ENCODE assay signal across 38 cellular contexts in genomic region chr10:122588381-122588780, GRCh38. TPM values are rescaled to one million over a fixed set of nuclear protein-coding genes. Genes with fewer than 3 reads are reported as not detected.
"Had no signal": no experiment of that assay in that cellular context is flagged by ENCODE, and none has a peak within 500 bp of the region (broad histone marks: within the 10 kb centered on the region; RNA-seq: fewer than 3 reads in every experiment).

No MANE protein-coding gene starts in this region.

- H3K9me3 ChIP-seq: adrenal gland, body of pancreas, colonic mucosa, esophagus squamous epithelium, gastroesophageal sphincter had no signal

- H3K4me3 Mint-ChIP-seq: activated B cell treated with CpG ODN at 0.5 μM for 24 hours; activated CD4-positive, alpha-beta memory T cell treated with anti-CD3 and anti-CD28 coated beads for 36 hours; activated CD4-positive, alpha-beta T cell treated with anti-CD3 and anti-CD28 coated beads for 36 hours; activated CD4-positive, alpha-beta T cell treated with anti-CD3 and anti-CD28 coated beads, Interleukin-2, amount 10 ng/mL, durations not matched to agents 24 days and 14 days; activated CD8-positive, alpha-beta memory T cell treated with anti-CD3 and anti-CD28 coated beads, Interleukin-2, amount 10 ng/mL, durations not matched to agents 7 days and 5 days; activated CD8-positive, alpha-beta T cell treated with anti-CD3 and anti-CD28 coated beads, Interleukin-2, amount 10 ng/mL, durations not matched to agents 7 days and 5 days; activated naive CD4-positive, alpha-beta T cell treated with anti-CD3 and anti-CD28 coated beads for 36 hours; activated naive CD4-positive, alpha-beta T cell treated with anti-CD3 and anti-CD28 coated beads, Interleukin-2, amount 50 U/mL, for 24 hours; activated naive CD8-positive, alpha-beta T cell treated with anti-CD3 and anti-CD28 coated beads for 36 hours; activated naive CD8-positive, alpha-beta T cell treated with anti-CD3 and anti-CD28 coated beads, Interleukin-2, amount 50 U/mL, for 24 hours; activated T-helper 1 cell treated with anti-CD3 and anti-CD28 coated beads, Interleukin-12 subunit alpha, Interleukin-12 subunit beta, Interleukin-2, Interleukin-4 antibody, amounts not matched to agents 30 ng/mL and 10 ng/mL and 1 ng/mL, durations not matched to agents 14 hours and 24 hours and 36 hours; T-cell; T-helper 17 cell; T-helper 2 cell treated with Interferon-gamma antibody and Interleukin-4, amounts not matched to agents 5 μg/mL and 100 μg/mL, for 36 hours had no signal

- H3K27ac ChIP-seq: adrenal gland, body of pancreas, colonic mucosa, epithelial cell of prostate, esophagus squamous epithelium, gastroesophageal sphincter, WERI-Rb-1 had no signal

- H3K36me3 ChIP-seq: adrenal gland, colonic mucosa, esophagus squamous epithelium, gastroesophageal sphincter, WERI-Rb-1 had no signal

- DNase-seq: activated B cell treated with CpG ODN at 0.5 μM for 24 hours; activated CD4-positive, alpha-beta memory T cell treated with anti-CD3 and anti-CD28 coated beads for 36 hours; activated CD4-positive, alpha-beta T cell treated with anti-CD3 and anti-CD28 coated beads for 36 hours; activated CD4-positive, alpha-beta T cell treated with anti-CD3 and anti-CD28 coated beads, Interleukin-2, amount 10 ng/mL, durations not matched to agents 24 days and 14 days; activated CD4-positive, CD25-positive, alpha-beta regulatory T cell treated with anti-CD3 and anti-CD28 coated beads, Interleukin-2, amount 50 U/mL, for 72 hours; activated CD8-positive, alpha-beta memory T cell treated with anti-CD3 and anti-CD28 coated beads, Interleukin-2, amount 10 ng/mL, durations not matched to agents 7 days and 5 days; activated CD8-positive, alpha-beta memory T cell treated with anti-CD3 and anti-CD28 coated beads, Interleukin-2, amount 50 U/mL, for 4 hours; activated CD8-positive, alpha-beta T cell treated with anti-CD3 and anti-CD28 coated beads, Interleukin-2, amount 10 ng/mL, durations not matched to agents 7 days and 5 days; activated effector memory CD4-positive, alpha-beta T cell treated with anti-CD3 and anti-CD28 coated beads, Interleukin-2, amount 50 U/mL, for 16 hours; activated naive CD4-positive, alpha-beta T cell treated with anti-CD3 and anti-CD28 coated beads for 36 hours; activated naive CD8-positive, alpha-beta T cell treated with anti-CD3 and anti-CD28 coated beads for 36 hours; activated naive CD8-positive, alpha-beta T cell treated with anti-CD3 and anti-CD28 coated beads, Interleukin-2, amount 50 U/mL, for 24 hours; activated T-cell treated with anti-CD3 and anti-CD28 coated beads, Interleukin-2, amount 50 U/mL, for 1 hour; activated T-cell treated with anti-CD3 and anti-CD28 coated beads, Interleukin-2, amount 50 U/mL, for 48 hours; adrenal gland; amygdala; aorta; body of pancreas; caudate nucleus; colonic mucosa; effector CD8-positive, alpha-beta T cell; esophagus squamous epithelium; foreskin melanocyte; T-cell; T-helper 17 cell; T1000; WERI-Rb-1 had no signal

- H3K27me3 ChIP-seq: adrenal gland, body of pancreas, colonic mucosa, esophagus squamous epithelium, gastroesophageal sphincter had no signal

- H3K27me3 Mint-ChIP-seq: activated CD4-positive, alpha-beta memory T cell treated with anti-CD3 and anti-CD28 coated beads for 36 hours; activated CD4-positive, alpha-beta T cell treated with anti-CD3 and anti-CD28 coated beads for 36 hours; activated CD8-positive, alpha-beta memory T cell treated with anti-CD3 and anti-CD28 coated beads, Interleukin-2, amount 10 ng/mL, durations not matched to agents 7 days and 5 days; activated naive CD4-positive, alpha-beta T cell treated with anti-CD3 and anti-CD28 coated beads, Interleukin-2, amount 50 U/mL, for 24 hours; activated naive CD8-positive, alpha-beta T cell treated with anti-CD3 and anti-CD28 coated beads for 36 hours; activated naive CD8-positive, alpha-beta T cell treated with anti-CD3 and anti-CD28 coated beads, Interleukin-2, amount 50 U/mL, for 24 hours had no signal

- H3K36me3 Mint-ChIP-seq: activated CD4-positive, alpha-beta memory T cell treated with anti-CD3 and anti-CD28 coated beads for 36 hours; activated CD8-positive, alpha-beta memory T cell treated with anti-CD3 and anti-CD28 coated beads, Interleukin-2, amount 10 ng/mL, durations not matched to agents 7 days and 5 days; activated naive CD4-positive, alpha-beta T cell treated with anti-CD3 and anti-CD28 coated beads, Interleukin-2, amount 50 U/mL, for 24 hours; activated naive CD8-positive, alpha-beta T cell treated with anti-CD3 and anti-CD28 coated beads for 36 hours; T-cell had no signal

- H3K4me1 ChIP-seq: adrenal gland, body of pancreas, colonic mucosa, esophagus squamous epithelium, gastroesophageal sphincter had no signal

- ATAC-seq: activated CD4-positive, alpha-beta T cell treated with anti-CD3 and anti-CD28 coated beads for 36 hours; activated CD8-positive, alpha-beta memory T cell treated with anti-CD3 and anti-CD28 coated beads, Interleukin-2, amount 10 ng/mL, durations not matched to agents 7 days and 5 days; activated CD8-positive, alpha-beta T cell treated with anti-CD3 and anti-CD28 coated beads, Interleukin-2, amount 10 ng/mL, durations not matched to agents 7 days and 5 days; activated naive CD8-positive, alpha-beta T cell treated with anti-CD3 and anti-CD28 coated beads, Interleukin-2, amount 50 U/mL, for 24 hours; body of pancreas; gastroesophageal sphincter; T-cell; T-helper 17 cell had no signal

- H3K4me1 Mint-ChIP-seq: activated B cell treated with CpG ODN at 0.5 μM for 24 hours; activated CD4-positive, alpha-beta T cell treated with anti-CD3 and anti-CD28 coated beads for 36 hours; activated CD4-positive, alpha-beta T cell treated with anti-CD3 and anti-CD28 coated beads, Interleukin-2, amount 10 ng/mL, durations not matched to agents 24 days and 14 days; activated CD8-positive, alpha-beta memory T cell treated with anti-CD3 and anti-CD28 coated beads, Interleukin-2, amount 10 ng/mL, durations not matched to agents 7 days and 5 days; activated naive CD4-positive, alpha-beta T cell treated with anti-CD3 and anti-CD28 coated beads, Interleukin-2, amount 50 U/mL, for 24 hours; activated naive CD8-positive, alpha-beta T cell treated with anti-CD3 and anti-CD28 coated beads for 36 hours; activated naive CD8-positive, alpha-beta T cell treated with anti-CD3 and anti-CD28 coated beads, Interleukin-2, amount 50 U/mL, for 24 hours; T-cell had no signal

- H3K9me3 Mint-ChIP-seq: activated B cell treated with CpG ODN at 0.5 μM for 24 hours; activated CD4-positive, alpha-beta memory T cell treated with anti-CD3 and anti-CD28 coated beads for 36 hours; activated CD4-positive, alpha-beta T cell treated with anti-CD3 and anti-CD28 coated beads, Interleukin-2, amount 10 ng/mL, durations not matched to agents 24 days and 14 days; activated naive CD4-positive, alpha-beta T cell treated with anti-CD3 and anti-CD28 coated beads for 36 hours; activated naive CD4-positive, alpha-beta T cell treated with anti-CD3 and anti-CD28 coated beads, Interleukin-2, amount 50 U/mL, for 24 hours; activated naive CD8-positive, alpha-beta T cell treated with anti-CD3 and anti-CD28 coated beads for 36 hours; activated naive CD8-positive, alpha-beta T cell treated with anti-CD3 and anti-CD28 coated beads, Interleukin-2, amount 50 U/mL, for 24 hours; activated T-helper 1 cell treated with anti-CD3 and anti-CD28 coated beads, Interleukin-12 subunit alpha, Interleukin-12 subunit beta, Interleukin-2, Interleukin-4 antibody, amounts not matched to agents 30 ng/mL and 10 ng/mL and 1 ng/mL, durations not matched to agents 14 hours and 24 hours and 36 hours; activated T-helper 2 cell treated with anti-CD3 and anti-CD28 coated beads, Interferon-gamma antibody, Interleukin-2, Interleukin-4, amounts not matched to agents 10 μg/mL and 5 μg/mL and 100 μg/mL, durations not matched to agents 14 hours and 24 hours and 36 hours; T-cell; T-helper 2 cell treated with Interferon-gamma antibody and Interleukin-4, amounts not matched to agents 5 μg/mL and 100 μg/mL, for 36 hours had no signal

- H3K27ac Mint-ChIP-seq: activated B cell treated with CpG ODN at 0.5 μM for 24 hours; activated CD4-positive, alpha-beta memory T cell treated with anti-CD3 and anti-CD28 coated beads for 36 hours; activated CD4-positive, alpha-beta T cell treated with anti-CD3 and anti-CD28 coated beads for 36 hours; activated CD4-positive, alpha-beta T cell treated with anti-CD3 and anti-CD28 coated beads, Interleukin-2, amount 10 ng/mL, durations not matched to agents 24 days and 14 days; activated CD8-positive, alpha-beta memory T cell treated with anti-CD3 and anti-CD28 coated beads, Interleukin-2, amount 10 ng/mL, durations not matched to agents 7 days and 5 days; activated CD8-positive, alpha-beta T cell treated with anti-CD3 and anti-CD28 coated beads, Interleukin-2, amount 10 ng/mL, durations not matched to agents 7 days and 5 days; activated naive CD4-positive, alpha-beta T cell treated with anti-CD3 and anti-CD28 coated beads for 36 hours; activated naive CD4-positive, alpha-beta T cell treated with anti-CD3 and anti-CD28 coated beads, Interleukin-2, amount 50 U/mL, for 24 hours; activated naive CD8-positive, alpha-beta T cell treated with anti-CD3 and anti-CD28 coated beads for 36 hours; activated naive CD8-positive, alpha-beta T cell treated with anti-CD3 and anti-CD28 coated beads, Interleukin-2, amount 50 U/mL, for 24 hours; activated T-helper 1 cell treated with anti-CD3 and anti-CD28 coated beads, Interleukin-12 subunit alpha, Interleukin-12 subunit beta, Interleukin-2, Interleukin-4 antibody, amounts not matched to agents 30 ng/mL and 10 ng/mL and 1 ng/mL, durations not matched to agents 14 hours and 24 hours and 36 hours; activated T-helper 2 cell treated with anti-CD3 and anti-CD28 coated beads, Interferon-gamma antibody, Interleukin-2, Interleukin-4, amounts not matched to agents 10 μg/mL and 5 μg/mL and 100 μg/mL, durations not matched to agents 14 hours and 24 hours and 36 hours; T-cell; T-helper 17 cell; T-helper 2 cell treated with Interferon-gamma antibody and Interleukin-4, amounts not matched to agents 5 μg/mL and 100 μg/mL, for 36 hours had no signal

- H3K4me3 ChIP-seq: adrenal gland, body of pancreas, colonic mucosa, esophagus squamous epithelium, gastroesophageal sphincter had no signal

RNA-seq across cellular contexts. Expression of gene DMBT1, which starts 27.8 kb away (rescaled TPM):
- total RNA-seq: activated B cell treated with CpG ODN at 0.5 μM for 24 hours; activated CD4-positive, alpha-beta memory T cell treated with anti-CD3 and anti-CD28 coated beads for 36 hours; activated CD4-positive, alpha-beta T cell treated with anti-CD3 and anti-CD28 coated beads for 36 hours; activated CD4-positive, alpha-beta T cell treated with anti-CD3 and anti-CD28 coated beads, Interleukin-2, amount 10 ng/mL, durations not matched to agents 24 days and 14 days; activated CD8-positive, alpha-beta memory T cell treated with anti-CD3 and anti-CD28 coated beads for 36 hours; activated CD8-positive, alpha-beta memory T cell treated with anti-CD3 and anti-CD28 coated beads, Interleukin-2, amount 10 ng/mL, durations not matched to agents 7 days and 5 days; activated CD8-positive, alpha-beta T cell treated with anti-CD3 and anti-CD28 coated beads, Interleukin-2, amount 10 ng/mL, durations not matched to agents 7 days and 5 days; activated naive CD4-positive, alpha-beta T cell treated with anti-CD3 and anti-CD28 coated beads for 36 hours; activated naive CD8-positive, alpha-beta T cell treated with anti-CD3 and anti-CD28 coated beads for 36 hours; activated T-helper 1 cell treated with anti-CD3 and anti-CD28 coated beads, Interleukin-12 subunit alpha, Interleukin-12 subunit beta, Interleukin-2, Interleukin-4 antibody, amounts not matched to agents 30 ng/mL and 10 ng/mL and 1 ng/mL, durations not matched to agents 14 hours and 24 hours and 36 hours; activated T-helper 2 cell treated with anti-CD3 and anti-CD28 coated beads, Interferon-gamma antibody, Interleukin-2, Interleukin-4, amounts not matched to agents 10 μg/mL and 5 μg/mL and 100 μg/mL, durations not matched to agents 14 hours and 24 hours and 36 hours; dermis microvascular lymphatic vessel endothelial cell; endothelial cell of umbilical vein; fibroblast of villous mesenchyme; T-helper 17 cell had no signal
- polyA plus RNA-seq: fibroblast of lung had no signal
